ENCODE assay signal across 1 cellular context in the genomic region with DNA sequence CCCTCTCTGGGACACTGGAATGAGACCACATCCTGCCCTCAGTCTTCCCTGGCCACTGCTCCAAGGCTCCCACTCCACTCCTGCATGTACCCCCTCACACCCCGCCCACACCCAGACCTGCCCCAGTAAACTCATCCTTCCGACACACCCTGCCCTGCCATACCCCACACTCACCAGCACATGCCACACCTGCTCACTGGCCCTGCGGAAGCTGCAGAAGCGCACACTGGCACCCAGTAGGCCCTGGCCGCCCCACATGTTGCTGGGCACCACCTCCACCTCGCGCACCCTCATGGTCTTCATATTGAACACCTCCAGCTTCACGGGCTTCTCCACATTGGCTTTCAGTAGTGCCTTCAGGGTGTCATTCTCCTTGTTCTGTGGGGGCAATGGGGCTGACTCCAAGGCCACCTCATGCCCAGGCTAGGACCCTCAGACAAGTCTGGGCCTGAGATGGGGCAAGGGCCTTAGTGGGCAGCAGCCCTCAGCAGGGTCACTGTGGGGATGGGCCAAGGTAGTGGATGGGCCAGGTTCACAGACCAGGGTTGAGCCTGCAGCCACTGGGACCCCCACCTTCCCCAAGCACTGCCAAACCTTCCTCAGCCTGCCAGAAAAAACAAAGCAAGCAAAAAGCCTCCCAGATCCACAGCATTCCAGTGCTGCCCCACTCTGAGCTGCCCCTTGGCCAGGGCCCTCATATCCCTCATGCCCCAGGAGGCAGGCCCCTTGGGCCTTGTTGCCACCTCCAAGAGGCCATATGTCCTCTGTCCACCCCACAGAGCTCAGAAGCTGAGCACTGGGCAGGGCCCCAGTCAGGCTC.
TF ChIP-seq lines count a peak whose summit lies in the region.

No MANE protein-coding gene starts in this region.

TF ChIP-seq in K562, 482 proteins besides CTCF, POLR2A, EP300 and RAD21:
- no peak for TF ChIP-seq SOX6 (IDR thresholded peaks at IDR 0.05)
- 0 out of 2 replicates have a peak, but pooled peaks have one; percentile 30 for TF ChIP-seq POLR2G (IDR thresholded peaks at IDR 0.05; ENCODE audit: low read depth, low read length)
- no peak for TF ChIP-seq NONO (IDR thresholded peaks at IDR 0.05; ENCODE audit: low read depth in 2 of 2, low read length in 1 of 2)
- 0 out of 2 replicates have a peak, but pooled peaks have one; percentile 33 for TF ChIP-seq RBFOX2 (IDR thresholded peaks at IDR 0.05; ENCODE audit: low read depth, low read length)
